7 cellular contexts compared by ENCODE assay signal in the genomic region with DNA sequence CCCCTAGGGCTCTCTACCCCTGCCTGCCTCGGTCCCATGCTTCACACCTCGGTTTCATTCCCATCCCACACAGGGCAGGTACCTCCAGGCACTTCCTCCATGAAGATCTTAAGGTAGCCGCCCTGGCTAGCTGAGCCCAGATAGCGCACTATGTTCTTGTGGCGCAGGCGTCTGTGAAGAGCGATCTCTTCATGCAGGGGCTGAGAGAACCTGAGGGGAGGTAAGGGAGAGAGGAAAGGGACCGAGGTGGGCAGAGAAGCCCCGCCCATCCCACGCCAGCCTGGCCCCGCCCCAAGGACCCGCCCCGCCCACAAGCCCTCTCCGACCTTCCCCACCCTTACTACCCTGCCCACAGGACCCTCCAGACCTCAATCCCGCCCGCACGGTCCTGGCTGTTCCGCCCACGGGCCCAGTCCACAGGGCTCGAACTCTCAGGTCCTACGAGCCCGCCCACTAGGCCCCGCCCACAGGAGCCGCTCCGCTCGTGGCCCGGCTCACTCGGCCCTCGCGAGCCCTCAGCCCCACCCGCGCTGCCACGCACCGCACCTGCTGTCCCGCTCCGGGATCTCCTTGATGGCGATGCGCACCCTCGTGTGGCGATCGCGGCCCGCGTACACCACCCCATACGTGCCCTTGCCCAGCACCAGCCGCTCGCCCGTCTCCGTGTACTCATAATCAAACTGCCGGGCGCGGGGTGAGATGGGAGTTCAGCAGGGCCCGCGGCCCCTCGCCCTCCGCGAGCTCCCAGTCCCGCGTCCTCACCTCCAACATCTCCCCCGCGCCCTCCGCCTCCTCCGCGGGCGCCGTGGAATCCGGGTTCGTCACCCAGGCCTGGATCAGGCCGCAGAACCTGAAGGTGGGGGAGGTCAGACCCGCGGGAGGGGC. TPM values are rescaled to one million over a fixed set of nuclear protein-coding genes. Genes with fewer than 3 reads are reported as not detected.
DNase-seq lines count a peak whose midpoint lies in the region; TF ChIP-seq lines count a peak whose summit lies in the region.
"Had no signal": no experiment of that assay in that cellular context is flagged by ENCODE, and none has a peak within 500 bp of the region (broad histone marks: within the 10 kb centered on the region; RNA-seq: fewer than 3 reads in every experiment).

No MANE protein-coding gene starts in this region.

- no peaks in the 10 kb centered on the region for H3K9me3 Mint-ChIP-seq in T-helper 2 cell treated with Interferon-gamma antibody and Interleukin-4, amounts not matched to agents 5 μg/mL and 100 μg/mL, for 36 hours
- no peaks in the 10 kb centered on the region for H3K9me3 Mint-ChIP-seq in endodermal cell

- H3K36me3 ChIP-seq in endodermal cell (ENCODE audit: control insufficient read depth, insufficient read depth, low read length) (no peaks in the 10 kb centered on the region), esophagus squamous epithelium (peaks cover 73 to 96% (median 85%) of the 10 kb centered on the region in 3 donors)

- TF ChIP-seq CTCF in endodermal cell (conservative IDR thresholded peaks at IDR 0.05), result no peak
- TF ChIP-seq CTCF in esophagus squamous epithelium (IDR thresholded peaks at IDR 0.05), result no peak

- H3K9me3 ChIP-seq in endodermal cell (ENCODE audit: control insufficient read depth, low read length) (no peaks in the 10 kb centered on the region), esophagus squamous epithelium (no peaks in the 10 kb centered on the region)

- H3K27ac ChIP-seq in endodermal cell (ENCODE audit: low read depth, low read length) (no peak overlapping the region), esophagus squamous epithelium (no peak overlapping the region)

- peak; percentile 36 for DNase-seq in T-helper 2 cell treated with Interferon-gamma antibody and Interleukin-4, amounts not matched to agents 5 μg/mL and 100 μg/mL, for 36 hours (ENCODE audit: low spot score)
- peak; percentile 81 for DNase-seq in endodermal cell
- peak in 2 of 3 experiments; percentile 27 to 30 for DNase-seq in stimulated activated CD4-positive, alpha-beta T cell treated with anti-CD3 and anti-CD28 coated beads, TNF-alpha, amount 100 ng/mL, for 4 hours (ENCODE audit: low read depth in 3 of 3)
- DNase-seq in DMS79 (lab: John Stamatoyannopoulos, UW), result no peak
- DNase-seq in esophagus squamous epithelium (lab: John Stamatoyannopoulos, UW), result no peak
- no peak for DNase-seq in AML-193 (lab: John Stamatoyannopoulos, UW)

- H3K4me1 ChIP-seq in endodermal cell (ENCODE audit: control insufficient read depth, insufficient read depth, low read length), result no peaks in the 10 kb centered on the region
- H3K4me1 ChIP-seq in esophagus squamous epithelium, result peaks cover 27 to 75% (median 38%) of the 10 kb centered on the region in 3 donors

- intact Hi-C loops in esophagus squamous epithelium (cut with DNase I), result no loop called here

- H3K36me3 Mint-ChIP-seq in T-helper 2 cell treated with Interferon-gamma antibody and Interleukin-4, amounts not matched to agents 5 μg/mL and 100 μg/mL, for 36 hours (ENCODE audit: low read depth), result no peaks in the 10 kb centered on the region
- peaks cover 5% of the 10 kb centered on the region for H3K36me3 Mint-ChIP-seq in endodermal cell (ENCODE audit: low read depth)

- peak overlapping the region; percentile 13 for H3K27ac Mint-ChIP-seq in T-helper 2 cell treated with Interferon-gamma antibody and Interleukin-4, amounts not matched to agents 5 μg/mL and 100 μg/mL, for 36 hours
- H3K27ac Mint-ChIP-seq in endodermal cell, result no peak overlapping the region

- WGBS in endodermal cell (ENCODE audit: insufficient coverage in 1 of 2, insufficient read length in 1 of 2), 2 experiments, result 10 to 21% methylated on average over 18 to 68 of the region's 71 CpGs
- 57 to 74% methylated on average over 10 to 45 of the region's 71 CpGs for WGBS in esophagus squamous epithelium, 2 donors

- no peak for TF ChIP-seq POLR2A in esophagus squamous epithelium (IDR thresholded peaks at IDR 0.05)

- peak overlapping the region; percentile 71 for H3K4me3 ChIP-seq in endodermal cell (ENCODE audit: low read length)
- peak overlapping the region in 2 of 4 donors; percentile 33 to 48 for H3K4me3 ChIP-seq in esophagus squamous epithelium

- H3K4me1 Mint-ChIP-seq in T-helper 2 cell treated with Interferon-gamma antibody and Interleukin-4, amounts not matched to agents 5 μg/mL and 100 μg/mL, for 36 hours (ENCODE audit: low read depth), result peaks cover 27% of the 10 kb centered on the region
- H3K4me1 Mint-ChIP-seq in endodermal cell, result peaks cover 14% of the 10 kb centered on the region

- no peaks in the 10 kb centered on the region for H3K27me3 Mint-ChIP-seq in T-helper 2 cell treated with Interferon-gamma antibody and Interleukin-4, amounts not matched to agents 5 μg/mL and 100 μg/mL, for 36 hours (ENCODE audit: low read depth)
- H3K27me3 Mint-ChIP-seq in endodermal cell (ENCODE audit: insufficient read depth), result peaks cover 59% of the 10 kb centered on the region

- H3K27me3 ChIP-seq in endodermal cell (ENCODE audit: control insufficient read depth, insufficient read depth, low read length, poor library complexity, severe bottlenecking), result peaks cover 44% of the 10 kb centered on the region
- H3K27me3 ChIP-seq in esophagus squamous epithelium, result no peaks in the 10 kb centered on the region

- H3K4me3 Mint-ChIP-seq in T-helper 2 cell treated with Interferon-gamma antibody and Interleukin-4, amounts not matched to agents 5 μg/mL and 100 μg/mL, for 36 hours, result peak overlapping the region; percentile 74
- H3K4me3 Mint-ChIP-seq in endodermal cell, result peak overlapping the region; percentile 59

- H3K9ac ChIP-seq in endodermal cell (ENCODE audit: extremely low read depth, low read length, poor library complexity, severe bottlenecking), result no peak overlapping the region

RNA-seq across cellular contexts. Expression of a gene that starts 6.4 kb away (rescaled TPM):
- 10 to 100 TPM in 1 of 2 donors, 1 to 10 TPM in 1; 6.6 to 11.5 TPM for total RNA-seq in endodermal cell
- polyA plus RNA-seq in endodermal cell (2013, experiment 1 of 2), result 14.9 TPM
- 14.3 TPM for polyA plus RNA-seq in endodermal cell (2013, experiment 2 of 2)
- total RNA-seq in esophagus squamous epithelium, result 100 to 1,000 TPM in 1 of 4 donors, 10 to 100 TPM in 3; 72.3 to 121 (median 76.9) TPM

RNA-seq across cellular contexts. Expression of a gene that starts 14.2 kb away (rescaled TPM):
- total RNA-seq in endodermal cell, result under 1 TPM in 1 of 2 donors, not detected in 1; 0.26 TPM
- not detected for polyA plus RNA-seq in endodermal cell (2013, experiment 1 of 2)
- polyA plus RNA-seq in endodermal cell (2013, experiment 2 of 2), result not detected
- 1 to 10 TPM; 3.0 to 4.7 (median 4.3) TPM for total RNA-seq in esophagus squamous epithelium
- total RNA-seq: epithelial cell of proximal tubule had no signal

RNA-seq across cellular contexts. Expression of a gene that starts 18.6 kb away (rescaled TPM):
- total RNA-seq in endodermal cell (1 to 10 TPM; 6.7 to 7.5 TPM), esophagus squamous epithelium (100 to 1,000 TPM in 3 of 4 donors, 10 to 100 TPM in 1; 74.7 to 182 (median 125) TPM)
- 3.2 TPM for polyA plus RNA-seq in endodermal cell (2013, experiment 1 of 2)
- polyA plus RNA-seq in endodermal cell (2013, experiment 2 of 2), result 4.9 TPM

RNA-seq across cellular contexts. Expression of a gene that starts 22.7 kb away (rescaled TPM):
- total RNA-seq in endodermal cell (1 to 10 TPM; 1.6 to 1.8 TPM), esophagus squamous epithelium (10 to 100 TPM in 1 of 4 donors, 1 to 10 TPM in 3; 4.8 to 15.4 (median 6.5) TPM)
- 1.4 TPM for polyA plus RNA-seq in endodermal cell (2013, experiment 1 of 2)
- 0.83 TPM for polyA plus RNA-seq in endodermal cell (2013, experiment 2 of 2)
- total RNA-seq: epithelial cell of proximal tubule had no signal

RNA-seq across cellular contexts. Expression of a gene that starts 32.0 kb away (rescaled TPM):
- total RNA-seq in endodermal cell (1 to 10 TPM; 3.5 to 4.1 TPM), esophagus squamous epithelium (under 1 TPM in 1 of 4 donors, not detected in 3; 0.38 TPM)
- 4.5 TPM for polyA plus RNA-seq in endodermal cell (2013, experiment 1 of 2)
- 4.5 TPM for polyA plus RNA-seq in endodermal cell (2013, experiment 2 of 2)

Comparison
In these comparisons a context has a peak if more than half of its experiments do, and no peak if none do; other contexts are left out.
1. DNase-seq: peak in T-helper 2 cell treated with Interferon-gamma antibody and Interleukin-4, amounts not matched to agents 5 μg/mL and 100 μg/mL, for 36 hours (single experiment), endodermal cell (single experiment) and stimulated activated CD4-positive, alpha-beta T cell treated with anti-CD3 and anti-CD28 coated beads, TNF-alpha, amount 100 ng/mL, for 4 hours (2 of 3); none in DMS79 (single experiment), esophagus squamous epithelium (single experiment) and AML-193 (0 of 2).
2. RNA of a gene that starts 6.4 kb away (total RNA-seq): 72.3 to 121 TPM in esophagus squamous epithelium; 6.6 to 11.5 TPM in endodermal cell; every median in the first group is over 4 times any median in the second.
3. RNA of a gene that starts 18.6 kb away (total RNA-seq): 74.7 to 182 TPM in esophagus squamous epithelium; 6.7 to 7.5 TPM in endodermal cell; every median in the first group is over 4 times any median in the second.